Comparison of ENCODE assay signal across 8 cellular contexts in genomic region chr1:44819257-44819593, GRCh38.
DNase-seq lines count a peak whose midpoint lies in the region; ATAC-seq and TF ChIP-seq lines count a peak whose summit lies in the region.

No MANE protein-coding gene starts in this region.

- CTCF ChIA-PET in AG04449 (lab: Yijun Ruan, JAX): interaction anchor here (0.9 to 2.2 kb wide), 5 partner anchors 10 to 197 kb away, joined by 3 to 6 read pairs (median 5); partner anchors contain the start of genes BTBD19 and DYNLT4

- H3K4me3 ChIP-seq in AG04449 (ENCODE audit: low read depth, low read length): peak overlapping the region; percentile 44
- H3K4me3 ChIP-seq in astrocyte of the spinal cord (ENCODE audit: low read depth, low read length): peak overlapping the region; percentile 27
- peak overlapping the region; percentile 57 to 76 for H3K4me3 ChIP-seq in tibial artery

- intact Hi-C loops in tibial artery (cut with DNase I; ENCODE audit: low total_unique reads): no loop called here

- peaks cover 0 to 14% (median 0%) of the 10 kb centered on the region in 3 donors for H3K36me3 ChIP-seq in tibial artery

- no peaks in the 10 kb centered on the region for H3K9me3 ChIP-seq in tibial artery

- peaks cover 0 to 30% (median 21%) of the 10 kb centered on the region in 4 donors for H3K4me1 ChIP-seq in tibial artery

- in situ Hi-C loops in astrocyte of the spinal cord (cut with HindIII; ENCODE audit: low sequenced_read_pairs): no loop called here

- no peaks in the 10 kb centered on the region for H3K27me3 ChIP-seq in tibial artery

- ATAC-seq in HG02571 (IDR thresholded peaks at IDR 0.05; ENCODE audit: unreplicated experiment) (peak; percentile 3), GM18505 (IDR thresholded peaks at IDR 0.05; ENCODE audit: unreplicated experiment) (no peak), HG03045 (IDR thresholded peaks at IDR 0.05; ENCODE audit: unreplicated experiment) (no peak)

- no peak for TF ChIP-seq CTCF in AG04449 (IDR thresholded peaks at IDR 0.05; ENCODE audit: insufficient read depth, low read length, missing control alignments)
- TF ChIP-seq CTCF in astrocyte of the spinal cord (IDR thresholded peaks at IDR 0.05; ENCODE audit: low read depth, low read length): no peak
- no peak for TF ChIP-seq CTCF in tibial artery (IDR thresholded peaks at IDR 0.05)

- TF ChIP-seq POLR2A in GM18505 (IDR thresholded peaks at IDR 0.05; ENCODE audit: borderline replicate concordance, extremely low read depth, insufficient read depth, insufficient read length): no peak

- peak overlapping the region; percentile 98 to 99 for H3K27ac ChIP-seq in tibial artery

- POLR2A ChIA-PET in AG04449 (lab: Yijun Ruan, JAX): interaction anchor here (0.6 to 4.9 kb wide), 17 partner anchors 8 to 200 kb away, joined by 3 to 78 read pairs (median 7); partner anchors contain the start of genes BTBD19, DYNLT4, EIF2B3 and HECTD3

- DNase-seq in AG04449 (ENCODE audit: low read depth, low spot score) (no peak), astrocyte of the spinal cord (ENCODE audit: low read depth, low spot score) (no peak), left kidney (ENCODE audit: low read depth, low spot score) (peak; percentile 63), tibial artery (peak in 1 of 2 donors; percentile 21), GOT3 (lab: John Stamatoyannopoulos, UW) (no peak)
